Comparison of ENCODE assay signal across 1 cellular context in the genomic region with DNA sequence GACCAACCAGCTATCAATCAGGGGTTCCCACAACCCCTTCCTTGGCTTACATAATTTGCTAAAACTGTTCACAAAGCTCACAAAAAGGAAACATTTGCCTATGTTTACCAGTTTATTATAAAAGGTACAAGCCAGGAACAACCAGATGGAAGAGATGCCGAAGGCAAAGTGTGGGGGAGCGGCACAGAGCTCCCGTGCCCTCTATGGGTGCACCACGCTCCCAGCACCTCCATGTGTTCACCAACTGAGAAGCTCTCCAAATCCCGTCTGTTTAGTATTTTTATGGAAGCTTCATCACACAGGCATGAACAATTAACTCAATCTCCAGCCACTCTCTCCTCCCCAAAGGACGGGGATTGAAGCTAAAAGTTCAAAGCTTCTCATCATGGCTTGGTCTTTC.
TF ChIP-seq lines count a peak whose summit lies in the region.

No MANE protein-coding gene starts in this region.

TF ChIP-seq in HCT116, 20 proteins besides CTCF, POLR2A, EP300 and RAD21 (continued from another document):
- TF ChIP-seq YY1 (IDR thresholded peaks at IDR 0.05; ENCODE audit: extremely low read depth, insufficient replicate concordance, low read depth, low read length) = no peak
- TF ChIP-seq, protein P1, sequence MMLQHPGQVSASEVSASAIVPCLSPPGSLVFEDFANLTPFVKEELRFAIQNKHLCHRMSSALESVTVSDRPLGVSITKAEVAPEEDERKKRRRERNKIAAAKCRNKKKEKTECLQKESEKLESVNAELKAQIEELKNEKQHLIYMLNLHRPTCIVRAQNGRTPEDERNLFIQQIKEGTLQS (IDR thresholded peaks at IDR 0.05) = no peak
- TF ChIP-seq EGR1 (IDR thresholded peaks at IDR 0.05; ENCODE audit: low read depth) = no peak
- TF ChIP-seq POLR2AphosphoS5 (IDR thresholded peaks at IDR 0.05; ENCODE audit: low read depth, low read length) = no peak
TF ChIP-seq in HCT116: peak in this region for 0.
